In the genomic region with DNA sequence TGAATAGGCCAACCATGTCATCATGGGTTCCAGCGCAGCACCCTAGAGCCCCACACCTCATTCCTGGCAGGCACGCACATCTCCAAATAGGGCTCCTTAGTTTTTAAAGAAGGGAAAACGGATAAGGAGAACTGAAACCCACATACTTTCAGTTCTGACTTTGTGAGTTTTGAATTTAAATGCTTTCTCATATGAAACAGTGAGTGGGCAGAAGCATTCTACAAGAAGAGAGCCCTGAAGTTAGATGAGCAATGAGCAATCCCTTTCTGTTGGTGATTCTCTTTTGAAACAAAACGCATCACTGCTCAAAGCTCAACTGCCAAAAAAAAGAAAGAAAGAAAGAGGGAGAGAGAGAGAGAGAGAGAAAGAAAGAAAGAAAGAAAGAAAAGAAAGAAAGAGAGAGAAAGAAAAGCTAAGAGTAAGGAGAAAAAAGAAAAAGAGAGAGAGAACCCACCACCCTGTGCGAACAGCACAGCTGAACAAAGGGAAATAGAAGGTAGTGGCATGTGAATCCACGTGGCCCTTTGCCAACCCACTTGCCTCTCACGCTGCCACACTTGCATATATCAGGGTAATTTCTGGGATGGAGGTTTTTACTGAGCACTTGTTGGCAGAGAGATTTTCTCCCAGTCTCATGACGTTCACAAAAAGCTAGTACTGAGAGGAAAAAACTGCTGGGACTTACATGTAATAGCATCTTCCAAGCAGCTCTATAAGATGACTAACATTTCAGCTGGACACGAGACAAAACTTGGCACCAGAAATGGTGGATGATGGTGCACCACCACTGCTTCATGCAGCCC, we compare ENCODE assay signal across 10 cellular contexts. TPM values are rescaled to one million over a fixed set of nuclear protein-coding genes. Genes with fewer than 3 reads are reported as not detected.
DNase-seq lines count a peak whose midpoint lies in the region; ATAC-seq lines count a peak whose summit lies in the region.
"Had no signal": no experiment of that assay in that cellular context is flagged by ENCODE, and none has a peak within 500 bp of the region (broad histone marks: within the 10 kb centered on the region; RNA-seq: fewer than 3 reads in every experiment).

No MANE protein-coding gene starts in this region.

- no peak overlapping the region for H3K27ac ChIP-seq in CD8-positive, alpha-beta memory T cell (ENCODE audit: low read depth, low read length)
- H3K27ac ChIP-seq in thymus (ENCODE audit: low read depth): peak overlapping the region; percentile 42

- H3K27me3 Mint-ChIP-seq in CD8-positive, alpha-beta memory T cell: peaks cover 0 to 10% of the 10 kb centered on the region in 2 donors

- CTCF ChIA-PET in CD8-positive, alpha-beta memory T cell (lab: Charles Lee): interaction anchor here (1.3 to 3.6 kb wide), 6 partner anchors 9 to 86 kb away, joined by 3 to 13 read pairs (median 3); no protein-coding TSS in a partner anchor

- H3K36me3 ChIP-seq in CD8-positive, alpha-beta memory T cell (ENCODE audit: insufficient read depth, low read length): no peaks in the 10 kb centered on the region
- H3K36me3 ChIP-seq in thymus (ENCODE audit: control insufficient read depth, insufficient read depth): no peaks in the 10 kb centered on the region

- H3K9me3 Mint-ChIP-seq in CD8-positive, alpha-beta memory T cell: no peaks in the 10 kb centered on the region

- ATAC-seq in GM19455 (IDR thresholded peaks at IDR 0.05; ENCODE audit: unreplicated experiment) (peak; percentile 53), HG03558 (IDR thresholded peaks at IDR 0.05; ENCODE audit: extremely low read depth, unreplicated experiment) (peak; percentile 32), left lobe of liver (no peak)
- ATAC-seq: HCT116, right cardiac atrium had no signal

- DNase-seq in CD8-positive, alpha-beta memory T cell: no peak
- DNase-seq in amniotic stem cell (lab: John Stamatoyannopoulos, UW): peak; percentile 0
- DNase-seq in ACHN: no peak
- DNase-seq in left lobe of liver (ENCODE audit: low spot score): no peak
- DNase-seq in NCI-H510A (lab: John Stamatoyannopoulos, UW): no peak

- in situ Hi-C loops in ACHN (cut with HindIII; ENCODE audit: low pct_ligation_motif_present, low pct_unique_long_range_greater_than_20kb, low sequenced_read_pairs): no loop called here

- 33% methylated on average over 9 of the region's 9 CpGs for WGBS in thymus

- H3K27ac Mint-ChIP-seq in CD8-positive, alpha-beta memory T cell: peak overlapping the region; percentile 84 to 96 (median 91)

- no peak overlapping the region for H3K4me3 ChIP-seq in CD8-positive, alpha-beta memory T cell (ENCODE audit: low read length)
- H3K4me3 ChIP-seq in thymus (ENCODE audit: low read length): no peak overlapping the region

- peak overlapping the region; percentile 56 to 75 (median 64) for H3K4me3 Mint-ChIP-seq in CD8-positive, alpha-beta memory T cell

- H3K4me1 ChIP-seq in CD8-positive, alpha-beta memory T cell (ENCODE audit: insufficient read depth, low read length): peaks cover 69% of the 10 kb centered on the region
- peaks cover 2% of the 10 kb centered on the region for H3K4me1 ChIP-seq in thymus (ENCODE audit: control insufficient read depth, insufficient read depth, low read length)

- peaks cover 0 to 3% (median 0%) of the 10 kb centered on the region in 3 donors for H3K36me3 Mint-ChIP-seq in CD8-positive, alpha-beta memory T cell

- POLR2A ChIA-PET in CD8-positive, alpha-beta memory T cell (lab: Charles Lee): interaction anchor here (1.0 to 1.7 kb wide), 3 partner anchors 28 to 85 kb away, joined by 5 to 8 read pairs (median 7); no protein-coding TSS in a partner anchor

- H3K9me3 ChIP-seq in CD8-positive, alpha-beta memory T cell (ENCODE audit: low read length): no peaks in the 10 kb centered on the region
- H3K9me3 ChIP-seq in thymus (ENCODE audit: control insufficient read depth): no peaks in the 10 kb centered on the region

- no peaks in the 10 kb centered on the region for H3K27me3 ChIP-seq in CD8-positive, alpha-beta memory T cell (ENCODE audit: insufficient read depth, low read length, poor library complexity, severe bottlenecking)
- no peaks in the 10 kb centered on the region for H3K27me3 ChIP-seq in thymus (ENCODE audit: control insufficient read depth, insufficient read depth)

- peaks cover 45 to 80% (median 72%) of the 10 kb centered on the region in 3 donors for H3K4me1 Mint-ChIP-seq in CD8-positive, alpha-beta memory T cell

RNA-seq across cellular contexts. Expression of a gene that starts 31.0 kb away (rescaled TPM):
- 1,000 to 10,000 TPM; 3,415 to 3,478 TPM for total RNA-seq in CD8-positive, alpha-beta memory T cell
- 28,788 TPM for polyA plus RNA-seq in CD8-positive, alpha-beta memory T cell
- polyA plus RNA-seq in thymus: 12,473 TPM
- 442 TPM for total RNA-seq in left lobe of liver

RNA-seq across cellular contexts. Expression of a gene that starts 38.5 kb away (rescaled TPM):
- not detected for total RNA-seq in CD8-positive, alpha-beta memory T cell
- polyA plus RNA-seq in CD8-positive, alpha-beta memory T cell: not detected
- polyA plus RNA-seq in thymus: 0.07 TPM
- not detected for total RNA-seq in left lobe of liver
- total RNA-seq: right cardiac atrium had no signal
